ENCODE assay signal across 26 cellular contexts in genomic region chr1:160676869-160677597, GRCh38. TPM values are rescaled to one million over a fixed set of nuclear protein-coding genes. Genes with fewer than 3 reads are reported as not detected.
A peak's percentile ranks its signal among the peaks of the same experiment; 100 is the strongest.
DNase-seq lines count a peak whose midpoint lies in the region; ATAC-seq and TF ChIP-seq lines count a peak whose summit lies in the region.
"Had no signal": no experiment of that assay in that cellular context is flagged by ENCODE, and none has a peak within 500 bp of the region (broad histone marks: within the 10 kb centered on the region; RNA-seq: fewer than 3 reads in every experiment).

No MANE protein-coding gene starts in this region.

- no peak for DNase-seq in activated T-cell treated with anti-CD3 and anti-CD28 coated beads, Interleukin-2, amount 50 U/mL, for 72 hours
- DNase-seq in activated T-cell treated with anti-CD3 and anti-CD28 coated beads for 4 hours (no peak), activated gamma-delta T cell treated with Interleukin-2 at 50 U/mL for 16 hours (no peak), erythroblast (lab: John Stamatoyannopoulos, UW) (no peak), MCF 10A (ENCODE audit: unreplicated experiment) (no peak)
- DNase-seq in activated naive CD8-positive, alpha-beta T cell treated with anti-CD3 and anti-CD28 coated beads for 36 hours, result no peak
- DNase-seq in stimulated activated effector memory CD8-positive, alpha-beta T cell treated with anti-CD3 and anti-CD28 coated beads, Interleukin-12 subunit alpha, Interleukin-12 subunit beta, amount 100 ng/mL, for 72 hours (ENCODE audit: low spot score in 2 of 2), result no peak
- DNase-seq: activated CD8-positive, alpha-beta memory T cell treated with anti-CD3 and anti-CD28 coated beads, Interleukin-2, amount 50 U/mL, for 48 hours; body of pancreas; C1 segment of cervical spinal cord; foreskin keratinocyte; HFFc6; left lung; midbrain; NCI-H1092; NCI-H2029; NCI-H226; sigmoid colon; stimulated activated CD4-positive, alpha-beta T cell treated with anti-CD3 and anti-CD28 coated beads, Interleukin-15, amount 100 ng/mL, for 24 hours; stimulated activated CD8-positive, alpha-beta memory T cell treated with anti-CD3 and anti-CD28 coated beads, Interleukin-4, amount 100 ng/mL, for 48 hours had no signal

- CTCF ChIA-PET in MCF 10A (lab: Yijun Ruan, JAX), result interaction anchor here (1.2 to 9.5 kb wide), 2 partner anchors 152 to 313 kb away, joined by 4 to 97 read pairs; no protein-coding TSS in a partner anchor

- peak; percentile 43 for TF ChIP-seq POLR2A in GM19193 (IDR thresholded peaks at IDR 0.05; ENCODE audit: extremely low read depth, insufficient read depth, insufficient read length)
- TF ChIP-seq POLR2A in erythroblast (IDR thresholded peaks at IDR 0.05; ENCODE audit: low read length), result no peak

- no peaks in the 10 kb centered on the region for H3K27me3 Mint-ChIP-seq in activated T-cell treated with anti-CD3 and anti-CD28 coated beads, Interleukin-2, amount 50 U/mL, for 72 hours (ENCODE audit: low read depth)
- no peaks in the 10 kb centered on the region for H3K27me3 Mint-ChIP-seq in activated naive CD8-positive, alpha-beta T cell treated with anti-CD3 and anti-CD28 coated beads for 36 hours
- peaks cover 24% of the 10 kb centered on the region for H3K27me3 Mint-ChIP-seq in MCF 10A (ENCODE audit: insufficient read depth, unreplicated experiment)

- BruUV-seq in MCF 10A (replicated peaks; lab: Mats Ljungman, UMichigan), result no TSS peak

- POLR2A ChIA-PET in MCF 10A (lab: Yijun Ruan, JAX), result no interaction called here

- H3K4me3 Mint-ChIP-seq in activated T-cell treated with anti-CD3 and anti-CD28 coated beads, Interleukin-2, amount 50 U/mL, for 72 hours, result peak overlapping the region in 1 of 2 donors; percentile 42
- H3K4me3 Mint-ChIP-seq in activated naive CD8-positive, alpha-beta T cell treated with anti-CD3 and anti-CD28 coated beads for 36 hours, result no peak overlapping the region
- H3K4me3 Mint-ChIP-seq in stimulated activated effector memory CD8-positive, alpha-beta T cell treated with anti-CD3 and anti-CD28 coated beads, Interleukin-12 subunit alpha, Interleukin-12 subunit beta, amount 100 ng/mL, for 72 hours, result no peak overlapping the region
- H3K4me3 Mint-ChIP-seq in MCF 10A (ENCODE audit: unreplicated experiment), result no peak overlapping the region
- H3K4me3 Mint-ChIP-seq: HFFc6, neural crest cell had no signal

- intact Hi-C loops in MCF 10A (cut with micrococcal nuclease), result loop anchor here (10.0 kb wide), 1 partner anchor 252 kb away; no protein-coding TSS in a partner anchor

- H3K36me3 Mint-ChIP-seq in activated T-cell treated with anti-CD3 and anti-CD28 coated beads, Interleukin-2, amount 50 U/mL, for 72 hours (ENCODE audit: insufficient read depth in 2 of 2), result peaks cover 19 to 28% of the 10 kb centered on the region in 2 donors
- peaks cover 51% of the 10 kb centered on the region for H3K36me3 Mint-ChIP-seq in activated naive CD8-positive, alpha-beta T cell treated with anti-CD3 and anti-CD28 coated beads for 36 hours
- peaks cover 67% of the 10 kb centered on the region for H3K36me3 Mint-ChIP-seq in stimulated activated effector memory CD8-positive, alpha-beta T cell treated with anti-CD3 and anti-CD28 coated beads, Interleukin-12 subunit alpha, Interleukin-12 subunit beta, amount 100 ng/mL, for 72 hours
- no peaks in the 10 kb centered on the region for H3K36me3 Mint-ChIP-seq in MCF 10A (ENCODE audit: insufficient read depth, unreplicated experiment)

- no peak for ATAC-seq in activated T-cell treated with anti-CD3 and anti-CD28 coated beads, Interleukin-2, amount 50 U/mL, for 72 hours (replicated peaks in 1 of 2)
- no peak for ATAC-seq in stimulated activated effector memory CD8-positive, alpha-beta T cell treated with anti-CD3 and anti-CD28 coated beads, Interleukin-12 subunit alpha, Interleukin-12 subunit beta, amount 100 ng/mL, for 72 hours
- ATAC-seq: activated CD4-positive, CD25-positive, alpha-beta regulatory T cell treated with anti-CD3 and anti-CD28 coated beads, Interleukin-2, amount 50 U/mL, for 24 hours; body of pancreas; foreskin keratinocyte; left lung; Right ventricle myocardium inferior had no signal

- peaks cover 37% of the 10 kb centered on the region for H3K4me1 Mint-ChIP-seq in activated T-cell treated with anti-CD3 and anti-CD28 coated beads, Interleukin-2, amount 50 U/mL, for 72 hours (ENCODE audit: low read depth)
- H3K4me1 Mint-ChIP-seq in activated naive CD8-positive, alpha-beta T cell treated with anti-CD3 and anti-CD28 coated beads for 36 hours, result peaks cover 38% of the 10 kb centered on the region
- peaks cover 55% of the 10 kb centered on the region for H3K4me1 Mint-ChIP-seq in stimulated activated effector memory CD8-positive, alpha-beta T cell treated with anti-CD3 and anti-CD28 coated beads, Interleukin-12 subunit alpha, Interleukin-12 subunit beta, amount 100 ng/mL, for 72 hours
- no peaks in the 10 kb centered on the region for H3K4me1 Mint-ChIP-seq in MCF 10A (ENCODE audit: insufficient read depth, unreplicated experiment)

- H3K9me3 Mint-ChIP-seq in activated T-cell treated with anti-CD3 and anti-CD28 coated beads, Interleukin-2, amount 50 U/mL, for 72 hours, result no peaks in the 10 kb centered on the region
- H3K9me3 Mint-ChIP-seq in activated naive CD8-positive, alpha-beta T cell treated with anti-CD3 and anti-CD28 coated beads for 36 hours, result no peaks in the 10 kb centered on the region
- H3K9me3 Mint-ChIP-seq in stimulated activated effector memory CD8-positive, alpha-beta T cell treated with anti-CD3 and anti-CD28 coated beads, Interleukin-12 subunit alpha, Interleukin-12 subunit beta, amount 100 ng/mL, for 72 hours, result no peaks in the 10 kb centered on the region
- H3K9me3 Mint-ChIP-seq in MCF 10A (ENCODE audit: unreplicated experiment), result no peaks in the 10 kb centered on the region
- H3K9me3 Mint-ChIP-seq: HFFc6, neural crest cell had no signal

- H3K27ac Mint-ChIP-seq in activated T-cell treated with anti-CD3 and anti-CD28 coated beads, Interleukin-2, amount 50 U/mL, for 72 hours, result peak overlapping the region; percentile 30
- peak overlapping the region; percentile 43 for H3K27ac Mint-ChIP-seq in activated naive CD8-positive, alpha-beta T cell treated with anti-CD3 and anti-CD28 coated beads for 36 hours
- peak overlapping the region; percentile 82 for H3K27ac Mint-ChIP-seq in stimulated activated effector memory CD8-positive, alpha-beta T cell treated with anti-CD3 and anti-CD28 coated beads, Interleukin-12 subunit alpha, Interleukin-12 subunit beta, amount 100 ng/mL, for 72 hours
- no peak overlapping the region for H3K27ac Mint-ChIP-seq in MCF 10A (ENCODE audit: low read depth, unreplicated experiment)
- H3K27ac Mint-ChIP-seq: HFFc6 had no signal

- TF ChIP-seq CTCF in MCF 10A (IDR thresholded peaks at IDR 0.05; ENCODE audit: unreplicated experiment), result no peak

RNA-seq across cellular contexts. Expression of gene SLAMF1, which starts 30.2 kb away (rescaled TPM):
- 100 to 1,000 TPM in 1 of 2 donors, 10 to 100 TPM in 1; 81.4 to 134 TPM for total RNA-seq in activated T-cell treated with anti-CD3 and anti-CD28 coated beads, Interleukin-2, amount 50 U/mL, for 72 hours
- 10 to 100 TPM; 39.8 to 41.6 TPM for total RNA-seq in activated naive CD8-positive, alpha-beta T cell treated with anti-CD3 and anti-CD28 coated beads for 36 hours
- not detected in 2 replicates for total RNA-seq in MCF 10A (2022)
- total RNA-seq: body of pancreas, chondrocyte, foreskin keratinocyte, HFFc6, neural crest cell, progenitor cell of endocrine pancreas had no signal

RNA-seq across cellular contexts. Expression of gene CD48, which starts 34.6 kb away (rescaled TPM):
- total RNA-seq in activated T-cell treated with anti-CD3 and anti-CD28 coated beads, Interleukin-2, amount 50 U/mL, for 72 hours, result 100 to 1,000 TPM; 215 to 220 TPM
- total RNA-seq in activated naive CD8-positive, alpha-beta T cell treated with anti-CD3 and anti-CD28 coated beads for 36 hours, result 100 to 1,000 TPM; 376 to 385 TPM
- not detected in 2 replicates for total RNA-seq in MCF 10A (2022)
- total RNA-seq: chondrocyte, foreskin keratinocyte, HFFc6, neural crest cell, progenitor cell of endocrine pancreas had no signal

Comparison
In these comparisons a context has a peak if more than half of its experiments do, and no peak if none do; other contexts are left out.
1. RNA of gene SLAMF1, which starts 30.2 kb away (total RNA-seq): 81.4 to 134 TPM in activated T-cell treated with anti-CD3 and anti-CD28 coated beads, Interleukin-2, amount 50 U/mL, for 72 hours and 39.8 to 41.6 TPM in activated naive CD8-positive, alpha-beta T cell treated with anti-CD3 and anti-CD28 coated beads for 36 hours; not detected in MCF 10A; every median in the first group is over 10 times any median in the second.
2. RNA of gene CD48, which starts 34.6 kb away (total RNA-seq): 376 to 385 TPM in activated naive CD8-positive, alpha-beta T cell treated with anti-CD3 and anti-CD28 coated beads for 36 hours and 215 to 220 TPM in activated T-cell treated with anti-CD3 and anti-CD28 coated beads, Interleukin-2, amount 50 U/mL, for 72 hours; not detected in MCF 10A; every median in the first group is over 100 times any median in the second.